In genomic region chr5:79161647-79162046, GRCh38 we compare ENCODE assay signal across 15 cellular contexts. TPM values are rescaled to one million over a fixed set of nuclear protein-coding genes. Genes with fewer than 3 reads are reported as not detected.
"Had no signal": no experiment of that assay in that cellular context is flagged by ENCODE, and none has a peak within 500 bp of the region (broad histone marks: within the 10 kb centered on the region; RNA-seq: fewer than 3 reads in every experiment).

No MANE protein-coding gene starts in this region.

RNA-seq across cellular contexts. Expression of gene BHMT, which starts 50.0 kb away (rescaled TPM):
- total RNA-seq: activated naive CD4-positive, alpha-beta T cell treated with anti-CD3 and anti-CD28 coated beads for 36 hours; activated naive CD4-positive, alpha-beta T cell treated with anti-CD3 and anti-CD28 coated beads, Interleukin-2, amount 50 U/mL, for 72 hours; activated naive CD8-positive, alpha-beta T cell treated with anti-CD3 and anti-CD28 coated beads for 36 hours; activated naive CD8-positive, alpha-beta T cell treated with anti-CD3 and anti-CD28 coated beads, Interleukin-2, amount 10 ng/mL, durations not matched to agents 7 days and 5 days; activated T-cell treated with anti-CD3 and anti-CD28 coated beads, Interleukin-2, amount 50 U/mL, for 72 hours; activated T-helper 1 cell treated with anti-CD3 and anti-CD28 coated beads, Interleukin-12 subunit alpha, Interleukin-12 subunit beta, Interleukin-2, Interleukin-4 antibody, amounts not matched to agents 30 ng/mL and 10 ng/mL and 1 ng/mL, durations not matched to agents 14 hours and 24 hours and 36 hours; activated T-helper 17 cell treated with anti-CD3 and anti-CD28 coated beads, Interleukin-2, amount 50 U/mL, for 72 hours; activated T-helper 2 cell treated with anti-CD3 and anti-CD28 coated beads, Interferon-gamma antibody, Interleukin-2, Interleukin-4, amounts not matched to agents 10 μg/mL and 5 μg/mL and 100 μg/mL, durations not matched to agents 14 hours and 24 hours and 36 hours; ascending aorta; astrocyte; body of pancreas; bronchial epithelial cell; cardiac muscle cell; cardiac septum; chondrocyte had no signal
